In genomic region chr3:13329746-13330145, GRCh38 we compare ENCODE assay signal across 16 cellular contexts.
DNase-seq lines count a peak whose midpoint lies in the region; ATAC-seq and TF ChIP-seq lines count a peak whose summit lies in the region.
"Had no signal": no experiment of that assay in that cellular context is flagged by ENCODE, and none has a peak within 500 bp of the region (broad histone marks: within the 10 kb centered on the region; RNA-seq: fewer than 3 reads in every experiment).

No MANE protein-coding gene starts in this region.

- no peaks in the 10 kb centered on the region for H3K9me3 ChIP-seq in CD8-positive, alpha-beta T cell (ENCODE audit: low read length)
- H3K9me3 ChIP-seq in Karpas-422 (ENCODE audit: low read length), result no peaks in the 10 kb centered on the region

- no peaks in the 10 kb centered on the region for H4K20me1 ChIP-seq in Karpas-422 (ENCODE audit: insufficient read depth, low read depth, low read length)

- H3K9me3 Mint-ChIP-seq in activated naive CD4-positive, alpha-beta T cell treated with anti-CD3 and anti-CD28 coated beads for 36 hours, result no peaks in the 10 kb centered on the region
- no peaks in the 10 kb centered on the region for H3K9me3 Mint-ChIP-seq in CD8-positive, alpha-beta T cell
- H3K9me3 Mint-ChIP-seq in stimulated activated effector memory CD8-positive, alpha-beta T cell treated with anti-CD3 and anti-CD28 coated beads, Interleukin-12 subunit alpha, Interleukin-12 subunit beta, amount 100 ng/mL, for 72 hours, result no peaks in the 10 kb centered on the region
- H3K9me3 Mint-ChIP-seq: CD4-positive, alpha-beta memory T cell had no signal

- peaks cover 93% of the 10 kb centered on the region for H3K36me3 ChIP-seq in CD8-positive, alpha-beta T cell (ENCODE audit: insufficient read depth, low read length)
- peaks cover 62% of the 10 kb centered on the region for H3K36me3 ChIP-seq in Karpas-422 (ENCODE audit: insufficient read depth, low read length)

- CTCF ChIA-PET in activated naive CD4-positive, alpha-beta T cell treated with anti-CD3 and anti-CD28 coated beads for 36 hours (lab: Charles Lee), result no interaction called here
- CTCF ChIA-PET in CD8-positive, alpha-beta T cell (lab: Charles Lee), result interaction anchor here (1.0 kb wide), 1 partner anchor 137 kb away, joined by 3 read pairs; no protein-coding TSS in a partner anchor

- H2AFZ ChIP-seq in Karpas-422 (ENCODE audit: low read length), result no peak overlapping the region

- H3K36me3 Mint-ChIP-seq in activated naive CD4-positive, alpha-beta T cell treated with anti-CD3 and anti-CD28 coated beads for 36 hours (ENCODE audit: low read depth), result peaks cover 52% of the 10 kb centered on the region
- peaks cover 99% of the 10 kb centered on the region for H3K36me3 Mint-ChIP-seq in CD8-positive, alpha-beta T cell
- peaks cover 96% of the 10 kb centered on the region for H3K36me3 Mint-ChIP-seq in stimulated activated effector memory CD8-positive, alpha-beta T cell treated with anti-CD3 and anti-CD28 coated beads, Interleukin-12 subunit alpha, Interleukin-12 subunit beta, amount 100 ng/mL, for 72 hours

- H3K4me1 Mint-ChIP-seq in activated naive CD4-positive, alpha-beta T cell treated with anti-CD3 and anti-CD28 coated beads for 36 hours (ENCODE audit: low read depth), result no peaks in the 10 kb centered on the region
- no peaks in the 10 kb centered on the region for H3K4me1 Mint-ChIP-seq in CD8-positive, alpha-beta T cell (ENCODE audit: low read depth)
- H3K4me1 Mint-ChIP-seq in stimulated activated effector memory CD8-positive, alpha-beta T cell treated with anti-CD3 and anti-CD28 coated beads, Interleukin-12 subunit alpha, Interleukin-12 subunit beta, amount 100 ng/mL, for 72 hours, result no peaks in the 10 kb centered on the region

- no peak for TF ChIP-seq CTCF in CD8-positive, alpha-beta T cell (IDR thresholded peaks at IDR 0.05)

- H3K27me3 ChIP-seq in CD8-positive, alpha-beta T cell (ENCODE audit: insufficient read depth, low read length), result no peaks in the 10 kb centered on the region
- H3K27me3 ChIP-seq in Karpas-422 (ENCODE audit: low read length), result no peaks in the 10 kb centered on the region

- no peak overlapping the region for H3K4me3 ChIP-seq in CD8-positive, alpha-beta T cell (ENCODE audit: low read depth, low read length)
- no peak overlapping the region for H3K4me3 ChIP-seq in Karpas-422 (ENCODE audit: low read length)

- DNase-seq in activated naive CD4-positive, alpha-beta T cell treated with anti-CD3 and anti-CD28 coated beads for 36 hours, result no peak
- no peak for DNase-seq in activated naive CD4-positive, alpha-beta T cell treated with anti-CD3 and anti-CD28 coated beads, Interleukin-2, amount 50 U/mL, for 16 hours
- no peak for DNase-seq in CD8-positive, alpha-beta T cell
- no peak for DNase-seq in Karpas-422
- DNase-seq in stimulated activated effector memory CD8-positive, alpha-beta T cell treated with anti-CD3 and anti-CD28 coated beads, Interleukin-12 subunit alpha, Interleukin-12 subunit beta, amount 100 ng/mL, for 72 hours (ENCODE audit: low spot score in 2 of 2), result no peak
- no peak for DNase-seq in G401 (ENCODE audit: low spot score)
- DNase-seq in cerebellum (ENCODE audit: low spot score), result no peak
- DNase-seq: ACHN; C1 segment of cervical spinal cord; CD4-positive, alpha-beta memory T cell; COR-L47; DMS153; DMS79 treated with DMSO at 0.1 percent for 48 hours; GF-D8; HCEC 1CT had no signal

- no peak overlapping the region for H3K4me3 Mint-ChIP-seq in activated naive CD4-positive, alpha-beta T cell treated with anti-CD3 and anti-CD28 coated beads for 36 hours
- H3K4me3 Mint-ChIP-seq in CD8-positive, alpha-beta T cell, result no peak overlapping the region
- H3K4me3 Mint-ChIP-seq in stimulated activated effector memory CD8-positive, alpha-beta T cell treated with anti-CD3 and anti-CD28 coated beads, Interleukin-12 subunit alpha, Interleukin-12 subunit beta, amount 100 ng/mL, for 72 hours, result no peak overlapping the region
- H3K4me3 Mint-ChIP-seq: CD4-positive, alpha-beta memory T cell had no signal

- H3K27ac Mint-ChIP-seq in activated naive CD4-positive, alpha-beta T cell treated with anti-CD3 and anti-CD28 coated beads for 36 hours, result peak overlapping the region; percentile 41
- peak overlapping the region; percentile 45 for H3K27ac Mint-ChIP-seq in CD8-positive, alpha-beta T cell
- H3K27ac Mint-ChIP-seq in stimulated activated effector memory CD8-positive, alpha-beta T cell treated with anti-CD3 and anti-CD28 coated beads, Interleukin-12 subunit alpha, Interleukin-12 subunit beta, amount 100 ng/mL, for 72 hours, result peak overlapping the region; percentile 55

- no peak overlapping the region for H3K9ac ChIP-seq in Karpas-422 (ENCODE audit: low read length)

- POLR2A ChIA-PET in CD8-positive, alpha-beta T cell (lab: Charles Lee), result no interaction called here

- no peak overlapping the region for H3K27ac ChIP-seq in CD8-positive, alpha-beta T cell (ENCODE audit: low read depth, low read length)
- peak overlapping the region; percentile 97 for H3K27ac ChIP-seq in Karpas-422 (ENCODE audit: low read length)
- H3K27ac ChIP-seq: HL-60 had no signal

- peaks cover 11% of the 10 kb centered on the region; the same call in 1 of the 2 replicates for H3K79me2 ChIP-seq in Karpas-422 (ENCODE audit: low read length)

- H3K9me2 ChIP-seq in Karpas-422 (replicated peaks; ENCODE audit: insufficient read depth, low read length), result no peaks in the 10 kb centered on the region

- no peaks in the 10 kb centered on the region for H3K4me1 ChIP-seq in CD8-positive, alpha-beta T cell (ENCODE audit: insufficient read depth, low read length)
- peaks cover 100% of the 10 kb centered on the region for H3K4me1 ChIP-seq in Karpas-422 (ENCODE audit: low read length)

- in situ Hi-C loops in G401 (cut with HindIII; ENCODE audit: low sequenced_read_pairs), result loop anchor here (10.0 kb wide), 1 partner anchor 185 kb away; no protein-coding TSS in a partner anchor

- H3K27me3 Mint-ChIP-seq in activated naive CD4-positive, alpha-beta T cell treated with anti-CD3 and anti-CD28 coated beads for 36 hours (ENCODE audit: low read depth), result no peaks in the 10 kb centered on the region
- H3K27me3 Mint-ChIP-seq in CD8-positive, alpha-beta T cell (ENCODE audit: low read depth), result no peaks in the 10 kb centered on the region
- H3K27me3 Mint-ChIP-seq: CD4-positive, alpha-beta memory T cell had no signal

- no peak for ATAC-seq in CD8-positive, alpha-beta T cell
- ATAC-seq in stimulated activated effector memory CD8-positive, alpha-beta T cell treated with anti-CD3 and anti-CD28 coated beads, Interleukin-12 subunit alpha, Interleukin-12 subunit beta, amount 100 ng/mL, for 72 hours, result no peak

- intact Hi-C loops in activated naive CD4-positive, alpha-beta T cell treated with anti-CD3 and anti-CD28 coated beads for 36 hours (cut with micrococcal nuclease), result no loop called here
- intact Hi-C loops in CD8-positive, alpha-beta T cell (cut with DNase I, micrococcal nuclease), result no loop called here

- H3K4me2 ChIP-seq in Karpas-422 (ENCODE audit: low read depth, low read length, poor library complexity, severe bottlenecking), result no peak overlapping the region
